In genomic region chr20:4956200-4956810, GRCh38 we compare ENCODE assay signal across 1 cellular context.
TF ChIP-seq lines count a peak whose summit lies in the region.

No MANE protein-coding gene starts in this region.

TF ChIP-seq in IMR-90, 13 proteins besides CTCF, POLR2A, EP300 and RAD21:
- TF ChIP-seq BHLHE40 (IDR thresholded peaks at IDR 0.05; ENCODE audit: low read depth, low read length) (no peak), CEBPB (IDR thresholded peaks at IDR 0.05; ENCODE audit: low read depth, low read length) (peak; percentile 68), MAZ (IDR thresholded peaks at IDR 0.05; ENCODE audit: borderline replicate concordance, low read depth, low read length) (no peak), RFX5 (IDR thresholded peaks at IDR 0.05; ENCODE audit: low read depth, low read length) (no peak), SMC3 (IDR thresholded peaks at IDR 0.05; ENCODE audit: low read depth, low read length) (peak; percentile 87), FOS (IDR thresholded peaks at IDR 0.05; ENCODE audit: low read depth, low read length) (no peak)
